ENCODE assay signal across 1 cellular context in genomic region chr12:131709226-131709625, GRCh38.
TF ChIP-seq lines count a peak whose summit lies in the region.

No MANE protein-coding gene starts in this region.

TF ChIP-seq in GM23338, 12 proteins besides CTCF, POLR2A, EP300 and RAD21 (continued from another document):
- TF ChIP-seq ZNF462 (CRISPR knock-in tag; IDR thresholded peaks at IDR 0.05) (no peak), CREB1 (CRISPR knock-in tag; IDR thresholded peaks at IDR 0.05; ENCODE audit: low read depth) (no peak), JUNB (IDR thresholded peaks at IDR 0.05; ENCODE audit: unreplicated experiment) (no peak), NANOG (IDR thresholded peaks at IDR 0.05; ENCODE audit: borderline replicate concordance) (no peak), POLR2AphosphoS5 (IDR thresholded peaks at IDR 0.05; ENCODE audit: low read depth) (no peak), ZNF114 (CRISPR knock-in tag; IDR thresholded peaks at IDR 0.05) (no peak), EZH2phosphoT487 (IDR thresholded peaks at IDR 0.05; ENCODE audit: unreplicated experiment) (no peak), EZH2 (IDR thresholded peaks at IDR 0.05; ENCODE audit: low read depth, unreplicated experiment) (no peak), STAT1 (IDR thresholded peaks at IDR 0.05; ENCODE audit: unreplicated experiment) (no peak), ETS1 (IDR thresholded peaks at IDR 0.05) (no peak), ZNF331 (CRISPR knock-in tag; IDR thresholded peaks at IDR 0.05; ENCODE audit: low read depth) (no peak)
